In genomic region chr20:21047981-21048380, GRCh38 we compare ENCODE assay signal across 20 cellular contexts.
DNase-seq lines count a peak whose midpoint lies in the region.
"Had no signal": no experiment of that assay in that cellular context is flagged by ENCODE, and none has a peak within 500 bp of the region (broad histone marks: within the 10 kb centered on the region; RNA-seq: fewer than 3 reads in every experiment).

No MANE protein-coding gene starts in this region.

- no peak overlapping the region for H3K27ac ChIP-seq in substantia nigra (ENCODE audit: low read depth, low read length, poor library complexity, severe bottlenecking)
- H3K27ac ChIP-seq: RWPE1, SJCRH30 had no signal

- DNase-seq in activated CD8-positive, alpha-beta memory T cell treated with anti-CD3 and anti-CD28 coated beads for 24 hours, result peak; percentile 13
- no peak for DNase-seq in activated CD8-positive, alpha-beta memory T cell treated with anti-CD3 and anti-CD28 coated beads, Interleukin-2, amount 50 U/mL, for 4 hours
- DNase-seq in NOMO-1 treated with dmso at 0.1 percent for 144 hours (lab: John Stamatoyannopoulos, UW; ENCODE audit: unreplicated experiment) (peak; percentile 80), SKM-1 treated with dmso at 0.1 percent for 144 hours (lab: John Stamatoyannopoulos, UW; ENCODE audit: unreplicated experiment) (peak; percentile 86), SW 1271 (lab: John Stamatoyannopoulos, UW) (no peak), substantia nigra (lab: John Stamatoyannopoulos, UW) (no peak), AG08396 (ENCODE audit: low spot score) (no peak)
- DNase-seq: 8988T; AML-193; Calu3; CD8-positive, alpha-beta memory T cell; Kasumi-1; MG63; NCI-H1694 treated with DMSO at 0.1 percent for 48 hours; NCI-H2081 treated with DMSO at 0.1 percent for 48 hours; NCI-H2171 treated with DMSO at 0.1 percent for 48 hours; NCI-H524 treated with DMSO at 0.1 percent for 48 hours; NCI-H82; SJCRH30 had no signal

Comparison
In these comparisons a context has a peak if more than half of its experiments do, and no peak if none do; other contexts are left out.
1. DNase-seq: peak in activated CD8-positive, alpha-beta memory T cell treated with anti-CD3 and anti-CD28 coated beads for 24 hours (single experiment), NOMO-1 treated with dmso at 0.1 percent for 144 hours (single experiment) and SKM-1 treated with dmso at 0.1 percent for 144 hours (single experiment); none in activated CD8-positive, alpha-beta memory T cell treated with anti-CD3 and anti-CD28 coated beads, Interleukin-2, amount 50 U/mL, for 4 hours (single experiment), SW 1271 (0 of 2), substantia nigra (0 of 49) and AG08396 (single experiment).